In genomic region chr20:53613748-53614147, GRCh38 we compare ENCODE assay signal across 14 cellular contexts. TPM values are rescaled to one million over a fixed set of nuclear protein-coding genes. Genes with fewer than 3 reads are reported as not detected.
DNase-seq lines count a peak whose midpoint lies in the region; ATAC-seq and TF ChIP-seq lines count a peak whose summit lies in the region.
"Had no signal": no experiment of that assay in that cellular context is flagged by ENCODE, and none has a peak within 500 bp of the region (broad histone marks: within the 10 kb centered on the region; RNA-seq: fewer than 3 reads in every experiment).

No MANE protein-coding gene starts in this region.

- DNase-seq in AG10803 (ENCODE audit: low read depth): peak; percentile 74
- peak; percentile 49 for DNase-seq in HS-5 (ENCODE audit: low read depth)
- DNase-seq in WTC11 (ENCODE audit: low spot score): no peak
- no peak for DNase-seq in naive thymus-derived CD4-positive, alpha-beta T cell
- no peak for DNase-seq in islet precursor cell
- no peak for DNase-seq in T-helper 2 cell
- DNase-seq in NCI-H69 (lab: John Stamatoyannopoulos, UW): no peak
- DNase-seq: activated CD4-positive, alpha-beta T cell treated with anti-CD3 and anti-CD28 coated beads, Interleukin-2, amount 10 ng/mL, durations not matched to agents 7 days and 5 days; cortex of kidney; NCI-H1694 treated with DMSO at 0.1 percent for 48 hours; NCI-H510A had no signal

- POLR2A ChIA-PET in WTC11 (lab: Charles Lee): interaction anchor here (0.8 kb wide), 1 partner anchor 253 kb away, joined by 4 read pairs; no protein-coding TSS in a partner anchor
- POLR2A ChIA-PET in naive thymus-derived CD4-positive, alpha-beta T cell (lab: Charles Lee): interaction anchor here (0.8 to 10.9 kb wide), 12 partner anchors 9 to 233 kb away, joined by 3 to 136 read pairs (median 4); partner anchors contain the start of gene ZNF217

- CTCF ChIA-PET in WTC11 (lab: Charles Lee): interaction anchor here (0.6 to 2.6 kb wide), 4 partner anchors 9 to 260 kb away, joined by 3 to 10 read pairs (median 4); partner anchors contain the start of gene ZNF217
- CTCF ChIA-PET in naive thymus-derived CD4-positive, alpha-beta T cell (lab: Charles Lee): interaction anchor here (0.7 to 1.5 kb wide), 3 partner anchors 25 to 81 kb away, joined by 3 to 4 read pairs (median 3); no protein-coding TSS in a partner anchor

- no peaks in the 10 kb centered on the region for H3K36me3 ChIP-seq in naive thymus-derived CD4-positive, alpha-beta T cell (ENCODE audit: control insufficient read depth in 2 of 3, insufficient read depth in 3 of 3, low read length in 3 of 3)
- H3K36me3 ChIP-seq: neutrophil had no signal

- H3K27me3 ChIP-seq in naive thymus-derived CD4-positive, alpha-beta T cell (ENCODE audit: control insufficient read depth in 2 of 2, insufficient read depth in 2 of 2, low read length in 2 of 2): no peaks in the 10 kb centered on the region
- H3K27me3 ChIP-seq: neutrophil had no signal

- H3K4me3 Mint-ChIP-seq in WTC11: no peak overlapping the region
- no peak overlapping the region for H3K4me3 Mint-ChIP-seq in naive thymus-derived CD4-positive, alpha-beta T cell
- H3K4me3 Mint-ChIP-seq: activated CD4-positive, alpha-beta T cell treated with anti-CD3 and anti-CD28 coated beads, Interleukin-2, amount 10 ng/mL, durations not matched to agents 7 days and 5 days; B cell had no signal

- H3K27me3 Mint-ChIP-seq in WTC11 (ENCODE audit: low read depth): no peaks in the 10 kb centered on the region
- no peaks in the 10 kb centered on the region for H3K27me3 Mint-ChIP-seq in naive thymus-derived CD4-positive, alpha-beta T cell
- H3K27me3 Mint-ChIP-seq: activated CD4-positive, alpha-beta T cell treated with anti-CD3 and anti-CD28 coated beads, Interleukin-2, amount 10 ng/mL, durations not matched to agents 7 days and 5 days; B cell had no signal

- no peak overlapping the region for H3K4me3 ChIP-seq in AG10803 (ENCODE audit: low read length)
- H3K4me3 ChIP-seq in naive thymus-derived CD4-positive, alpha-beta T cell (ENCODE audit: low read length): no peak overlapping the region

- H3K36me3 Mint-ChIP-seq in WTC11: no peaks in the 10 kb centered on the region
- peaks cover 0 to 5% (median 0%) of the 10 kb centered on the region in 5 donors for H3K36me3 Mint-ChIP-seq in naive thymus-derived CD4-positive, alpha-beta T cell

- H3K9me3 ChIP-seq in naive thymus-derived CD4-positive, alpha-beta T cell (ENCODE audit: control insufficient read depth in 2 of 3, low read length in 3 of 3): no peaks in the 10 kb centered on the region
- H3K9me3 ChIP-seq: neutrophil had no signal

- H3K9me3 Mint-ChIP-seq in WTC11: no peaks in the 10 kb centered on the region
- H3K9me3 Mint-ChIP-seq in naive thymus-derived CD4-positive, alpha-beta T cell: peaks cover 0 to 3% (median 0%) of the 10 kb centered on the region in 11 donors
- H3K9me3 Mint-ChIP-seq: activated CD4-positive, alpha-beta T cell treated with anti-CD3 and anti-CD28 coated beads, Interleukin-2, amount 10 ng/mL, durations not matched to agents 7 days and 5 days had no signal

- peak overlapping the region; percentile 86 for H3K27ac Mint-ChIP-seq in WTC11
- peak overlapping the region in 8 of 9 donors; percentile 29 to 78 (median 65) for H3K27ac Mint-ChIP-seq in naive thymus-derived CD4-positive, alpha-beta T cell
- H3K27ac Mint-ChIP-seq: activated CD4-positive, alpha-beta T cell treated with anti-CD3 and anti-CD28 coated beads, Interleukin-2, amount 10 ng/mL, durations not matched to agents 7 days and 5 days had no signal

- H3K4me1 ChIP-seq in naive thymus-derived CD4-positive, alpha-beta T cell (ENCODE audit: control insufficient read depth in 2 of 2, insufficient read depth in 2 of 2, low read length in 2 of 2): peaks cover 8 to 14% of the 10 kb centered on the region in 2 donors

- TF ChIP-seq CTCF in AG10803 (conservative IDR thresholded peaks at IDR 0.05; ENCODE audit: low read length) (no peak), WTC11 (IDR thresholded peaks at IDR 0.05) (no peak)

- ATAC-seq in WTC11 (no peak), GM21390 (IDR thresholded peaks at IDR 0.05; ENCODE audit: unreplicated experiment) (no peak)
- no peak for ATAC-seq in naive thymus-derived CD4-positive, alpha-beta T cell

- peaks cover 40% of the 10 kb centered on the region for H3K4me1 Mint-ChIP-seq in WTC11
- H3K4me1 Mint-ChIP-seq in naive thymus-derived CD4-positive, alpha-beta T cell: peaks cover 10 to 35% (median 29%) of the 10 kb centered on the region in 7 donors

- H3K27ac ChIP-seq in naive thymus-derived CD4-positive, alpha-beta T cell (ENCODE audit: low read depth, low read length): no peak overlapping the region

- intact Hi-C loops in naive thymus-derived CD4-positive, alpha-beta T cell (cut with micrococcal nuclease): no loop called here

TF ChIP-seq in WTC11, 78 proteins besides CTCF, POLR2A, EP300 and RAD21 (continues in another document):
- TF ChIP-seq MAX (CRISPR knock-in tag; IDR thresholded peaks at IDR 0.05): no peak
- TF ChIP-seq ZNF219 (CRISPR knock-in tag; IDR thresholded peaks at IDR 0.05; ENCODE audit: borderline replicate concordance): no peak
- TF ChIP-seq MXD4 (CRISPR knock-in tag; IDR thresholded peaks at IDR 0.05; ENCODE audit: borderline replicate concordance): no peak
- TF ChIP-seq HMGA2 (CRISPR knock-in tag; IDR thresholded peaks at IDR 0.05): no peak
- TF ChIP-seq AFF4 (CRISPR knock-in tag; IDR thresholded peaks at IDR 0.05; ENCODE audit: borderline replicate concordance): no peak
- no peak for TF ChIP-seq NR2C2 (CRISPR knock-in tag; IDR thresholded peaks at IDR 0.05)
- TF ChIP-seq MLX (CRISPR knock-in tag; IDR thresholded peaks at IDR 0.05): no peak
- TF ChIP-seq AR (CRISPR knock-in tag; IDR thresholded peaks at IDR 0.05): no peak

RNA-seq across cellular contexts. Expression of gene ZNF217, which starts 20.1 kb away (rescaled TPM):
- total RNA-seq in WTC11 (2021): 75.6 to 84.0 TPM (median 77.7 TPM) in 3 replicates
- 100 to 1,000 TPM in 3 of 5 experiments, 10 to 100 TPM in 2; 72.6 to 104 (median 100) TPM for total RNA-seq in naive thymus-derived CD4-positive, alpha-beta T cell
- polyA plus RNA-seq in naive thymus-derived CD4-positive, alpha-beta T cell: 10 to 100 TPM; 17.3 to 55.2 TPM

Comparison
In these comparisons a context has a peak if more than half of its experiments do, and no peak if none do; other contexts are left out.
1. DNase-seq: peak in AG10803 (single experiment) and HS-5 (single experiment); none in WTC11 (single experiment), naive thymus-derived CD4-positive, alpha-beta T cell (0 of 9), islet precursor cell (single experiment), T-helper 2 cell (0 of 5) and NCI-H69 (single experiment).